8 cellular contexts compared by ENCODE assay signal in genomic region chr1:201792534-201793305, GRCh38. TPM values are rescaled to one million over a fixed set of nuclear protein-coding genes. Genes with fewer than 3 reads are reported as not detected.
DNase-seq lines count a peak whose midpoint lies in the region; ATAC-seq and TF ChIP-seq lines count a peak whose summit lies in the region.

No MANE protein-coding gene starts in this region.

- H3K4me2 ChIP-seq in neural cell (ENCODE audit: low read length), result no peak overlapping the region

- TF ChIP-seq CTCF in Peyer's patch (IDR thresholded peaks at IDR 0.05) (peak; percentile 87 to 98 (median 93)), fibroblast of the aortic adventitia (IDR thresholded peaks at IDR 0.05; ENCODE audit: insufficient read depth, low read length) (peak; percentile 99), neural cell (IDR thresholded peaks at IDR 0.05; ENCODE audit: poor library complexity, severe bottlenecking) (peak; percentile 95)

- H3K4me3 ChIP-seq in Peyer's patch, result no peak overlapping the region
- no peak overlapping the region for H3K4me3 ChIP-seq in fibroblast of the aortic adventitia (ENCODE audit: low read depth, low read length)
- no peak overlapping the region for H3K4me3 ChIP-seq in neural cell (ENCODE audit: low read length)

- DNase-seq in DMS79 treated with DMSO at 0.1 percent for 48 hours (lab: John Stamatoyannopoulos, UW), result peak; percentile 13
- peak; percentile 91 for DNase-seq in LHCN-M2 (ENCODE audit: low read depth)
- peak; percentile 52 to 89 (median 71) for DNase-seq in Peyer's patch
- DNase-seq in activated T-helper 1 cell treated with Interleukin-2 at 50 U/mL for 16 hours (ENCODE audit: low read depth), result peak; percentile 6
- peak; percentile 91 for DNase-seq in fibroblast of the aortic adventitia (ENCODE audit: low read depth)
- DNase-seq in substantia nigra (lab: John Stamatoyannopoulos, UW), result peak in 45 of 49 donors; percentile 8 to 84 (median 72)

- no peaks in the 10 kb centered on the region for H3K27me3 ChIP-seq in Peyer's patch
- no peaks in the 10 kb centered on the region for H3K27me3 ChIP-seq in neural cell (ENCODE audit: insufficient read depth, low read depth, low read length)

- H3K27ac ChIP-seq in Peyer's patch, result peak overlapping the region in 3 of 4 donors; percentile 35 to 74 (median 50)
- no peak overlapping the region for H3K27ac ChIP-seq in neural cell (ENCODE audit: low read length)
- H3K27ac ChIP-seq in substantia nigra (ENCODE audit: low read depth, low read length, poor library complexity, severe bottlenecking), result peak overlapping the region; percentile 92

- no peaks in the 10 kb centered on the region for H3F3A ChIP-seq in neural cell (ENCODE audit: insufficient read depth, low read length, poor library complexity, severe bottlenecking)

- H3K9ac ChIP-seq in neural cell (ENCODE audit: low read length), result no peak overlapping the region

- H4K20me1 ChIP-seq in neural cell (ENCODE audit: insufficient read depth), result no peaks in the 10 kb centered on the region

- TF ChIP-seq EP300 in neural cell (conservative IDR thresholded peaks at IDR 0.05; ENCODE audit: poor library complexity, severe bottlenecking), result no peak

- peak; percentile 97 for TF ChIP-seq RAD21 in neural cell (conservative IDR thresholded peaks at IDR 0.05)

- H3K9me3 ChIP-seq in Peyer's patch (no peaks in the 10 kb centered on the region), neural cell (ENCODE audit: low read length) (no peaks in the 10 kb centered on the region)

- no peaks in the 10 kb centered on the region for H3K9me2 ChIP-seq in neural cell (ENCODE audit: insufficient read depth, low read length)

- H3K36me3 ChIP-seq in Peyer's patch (peaks cover 0 to 47% (median 0%) of the 10 kb centered on the region in 3 donors), neural cell (ENCODE audit: insufficient read depth, low read length) (peaks cover 27% of the 10 kb centered on the region)

- ATAC-seq in GM21423 (IDR thresholded peaks at IDR 0.05; ENCODE audit: unreplicated experiment), result no peak

- peaks cover 0 to 23% (median 0%) of the 10 kb centered on the region in 4 donors for H3K4me1 ChIP-seq in Peyer's patch

- H2AFZ ChIP-seq in neural cell (ENCODE audit: low read depth, low read length), result no peak overlapping the region

- TF ChIP-seq POLR2A in Peyer's patch (IDR thresholded peaks at IDR 0.05), result no peak

- H3K79me2 ChIP-seq in neural cell (replicated peaks; ENCODE audit: insufficient read depth, low read length), result no peaks in the 10 kb centered on the region

TF ChIP-seq in neural cell, 6 proteins besides CTCF, POLR2A, EP300 and RAD21:
- peak; percentile 97 for TF ChIP-seq SMC3 (conservative IDR thresholded peaks at IDR 0.05; ENCODE audit: poor library complexity)
- TF ChIP-seq POLR2AphosphoS5 (IDR thresholded peaks at IDR 0.05), result no peak

RNA-seq across cellular contexts. Expression of gene IPO9, which starts 36.2 kb away (rescaled TPM):
- 28.9 and 33.1 TPM in 2 replicates for total RNA-seq in LHCN-M2 (2014; rRNA removed)
- 39.2 TPM for polyA plus RNA-seq in LHCN-M2 (2012)
- 10 to 100 TPM in 3 of 4 donors, 1 to 10 TPM in 1; 9.6 to 23.1 (median 13.4) TPM for total RNA-seq in Peyer's patch
- 14.8 and 29.2 TPM in 2 replicates for total RNA-seq in fibroblast of the aortic adventitia (ENCODE audit: low replicate concordance)
- polyA plus RNA-seq in neural cell, result 44.9 and 45.0 TPM in 2 replicates
- polyA minus RNA-seq in neural cell, result 92.5 and 97.4 TPM in 2 replicates

Comparison
In these comparisons a context has a peak if more than half of its experiments do, and no peak if none do; other contexts are left out.
1. DNase-seq: peak in every context shown above with its lines; median percentile 91 in LHCN-M2; 91 in fibroblast of the aortic adventitia; 72 in substantia nigra; 71 in Peyer's patch; 13 in DMS79 treated with DMSO at 0.1 percent for 48 hours; 6 in activated T-helper 1 cell treated with Interleukin-2 at 50 U/mL for 16 hours.